In genomic region chr19:7507884-7508283, GRCh38 we compare ENCODE assay signal across 9 cellular contexts. TPM values are rescaled to one million over a fixed set of nuclear protein-coding genes. Genes with fewer than 3 reads are reported as not detected.
A peak's percentile ranks its signal among the peaks of the same experiment; 100 is the strongest.
DNase-seq lines count a peak whose midpoint lies in the region; ATAC-seq and TF ChIP-seq lines count a peak whose summit lies in the region.
"Had no signal": no experiment of that assay in that cellular context is flagged by ENCODE, and none has a peak within 500 bp of the region (broad histone marks: within the 10 kb centered on the region; RNA-seq: fewer than 3 reads in every experiment).

No MANE protein-coding gene starts in this region.

- H3K27ac ChIP-seq in suprapubic skin, result no peak overlapping the region

- H3K27ac Mint-ChIP-seq in osteocyte (ENCODE audit: unreplicated experiment), result no peak overlapping the region
- H3K27ac Mint-ChIP-seq: activated B cell treated with CpG ODN at 0.5 μM for 24 hours had no signal

- H3K9me3 Mint-ChIP-seq in osteocyte (ENCODE audit: unreplicated experiment), result no peaks in the 10 kb centered on the region
- H3K9me3 Mint-ChIP-seq: activated B cell treated with CpG ODN at 0.5 μM for 24 hours had no signal

- no peak for TF ChIP-seq EP300 in suprapubic skin (IDR thresholded peaks at IDR 0.05)

- H3K36me3 Mint-ChIP-seq in osteocyte (ENCODE audit: unreplicated experiment), result no peaks in the 10 kb centered on the region

- ATAC-seq in HG03571 (IDR thresholded peaks at IDR 0.05; ENCODE audit: unreplicated experiment), result no peak
- ATAC-seq in GM21786 (IDR thresholded peaks at IDR 0.05; ENCODE audit: unreplicated experiment), result no peak

- no peak for TF ChIP-seq POLR2A in erythroblast (IDR thresholded peaks at IDR 0.05; ENCODE audit: low read length)
- no peak for TF ChIP-seq POLR2A in suprapubic skin (IDR thresholded peaks at IDR 0.05)

- H3K4me1 Mint-ChIP-seq in osteocyte (ENCODE audit: unreplicated experiment), result peaks cover 11% of the 10 kb centered on the region

- no peak overlapping the region for H3K4me3 Mint-ChIP-seq in osteocyte (ENCODE audit: unreplicated experiment)
- H3K4me3 Mint-ChIP-seq: activated B cell treated with CpG ODN at 0.5 μM for 24 hours had no signal

- TF ChIP-seq CTCF in osteocyte (IDR thresholded peaks at IDR 0.05) (no peak), suprapubic skin (IDR thresholded peaks at IDR 0.05) (no peak)

- no peaks in the 10 kb centered on the region for H3K9me3 ChIP-seq in suprapubic skin

- H3K4me1 ChIP-seq in suprapubic skin, result peaks cover 14% of the 10 kb centered on the region

- no peaks in the 10 kb centered on the region for H3K27me3 ChIP-seq in suprapubic skin

- 46% methylated on average over 11 of the region's 11 CpGs for WGBS in suprapubic skin

- no peak overlapping the region for H3K4me3 ChIP-seq in suprapubic skin

- no peaks in the 10 kb centered on the region for H3K36me3 ChIP-seq in suprapubic skin

- H3K27me3 Mint-ChIP-seq in osteocyte (ENCODE audit: unreplicated experiment), result peaks cover 3% of the 10 kb centered on the region

- peak; percentile 64 for DNase-seq in activated CD8-positive, alpha-beta memory T cell treated with anti-CD3 and anti-CD28 coated beads, Interleukin-2, amount 50 U/mL, for 48 hours
- DNase-seq in activated CD8-positive, alpha-beta memory T cell treated with anti-CD3 and anti-CD28 coated beads, Interleukin-2, amount 50 U/mL, for 4 hours, result no peak
- peak; percentile 66 for DNase-seq in RPMI8226
- peak; percentile 89 to 90 for DNase-seq in erythroblast (lab: John Stamatoyannopoulos, UW)
- DNase-seq in osteocyte (ENCODE audit: extremely low spot score, unreplicated experiment), result peak; percentile 89
- no peak for DNase-seq in suprapubic skin (ENCODE audit: low spot score in 2 of 2)
- DNase-seq: activated B cell treated with CpG ODN at 0.5 μM for 24 hours had no signal

RNA-seq across cellular contexts. Expression of gene ZNF358, which starts 8.0 kb away (rescaled TPM):
- 84.4 and 93.5 TPM in 2 replicates for total RNA-seq in osteocyte
- 10 to 100 TPM; 28.7 to 48.5 (median 39.5) TPM for total RNA-seq in suprapubic skin

RNA-seq across cellular contexts. Expression of gene MCOLN1, which starts 14.5 kb away (rescaled TPM):
- total RNA-seq in osteocyte (33.3 and 39.2 TPM in 2 replicates), suprapubic skin (10 to 100 TPM; 15.9 to 43.6 (median 29.5) TPM)

RNA-seq across cellular contexts. Expression of gene PEX11G, which starts 19.0 kb away (rescaled TPM):
- 2.1 and 2.5 TPM in 2 replicates for total RNA-seq in osteocyte
- 1 to 10 TPM; 2.9 to 5.2 (median 4.1) TPM for total RNA-seq in suprapubic skin

RNA-seq across cellular contexts. Expression of gene PNPLA6, which starts 27.6 kb away (rescaled TPM):
- total RNA-seq in osteocyte (107 and 129 TPM in 2 replicates), suprapubic skin (100 to 1,000 TPM in 1 of 4 donors, 10 to 100 TPM in 3; 57.8 to 112 (median 78.5) TPM)

Comparison
In these comparisons a context has a peak if more than half of its experiments do, and no peak if none do; other contexts are left out.
1. DNase-seq: peak in activated CD8-positive, alpha-beta memory T cell treated with anti-CD3 and anti-CD28 coated beads, Interleukin-2, amount 50 U/mL, for 48 hours (single experiment), RPMI8226 (single experiment), erythroblast (2 of 2) and osteocyte (single experiment); none in activated CD8-positive, alpha-beta memory T cell treated with anti-CD3 and anti-CD28 coated beads, Interleukin-2, amount 50 U/mL, for 4 hours (single experiment) and suprapubic skin (0 of 2).